In genomic region chr12:46507766-46508165, GRCh38 we compare ENCODE assay signal across 33 cellular contexts.
A peak's percentile ranks its signal among the peaks of the same experiment; 100 is the strongest.
DNase-seq lines count a peak whose midpoint lies in the region; ATAC-seq, FAIRE-seq and TF ChIP-seq lines count a peak whose summit lies in the region.
"Had no signal": no experiment of that assay in that cellular context is flagged by ENCODE, and none has a peak within 500 bp of the region (broad histone marks: within the 10 kb centered on the region; RNA-seq: fewer than 3 reads in every experiment).

No MANE protein-coding gene starts in this region.

- no peaks in the 10 kb centered on the region for H3K4me1 ChIP-seq in colonic mucosa
- H3K4me1 ChIP-seq: body of pancreas, testis had no signal

- H3K36me3 Mint-ChIP-seq in activated T-cell treated with anti-CD3 and anti-CD28 coated beads, Interleukin-2, amount 50 U/mL, for 72 hours (ENCODE audit: insufficient read depth in 2 of 2), result peaks cover 30 to 49% of the 10 kb centered on the region in 2 donors
- H3K36me3 Mint-ChIP-seq in nephron progenitor cell (ENCODE audit: low read depth), result peaks cover 20% of the 10 kb centered on the region

- H3K4me1 Mint-ChIP-seq in activated T-cell treated with anti-CD3 and anti-CD28 coated beads, Interleukin-2, amount 50 U/mL, for 72 hours (ENCODE audit: low read depth), result peaks cover 17% of the 10 kb centered on the region
- H3K4me1 Mint-ChIP-seq in nephron progenitor cell, result no peaks in the 10 kb centered on the region
- H3K4me1 Mint-ChIP-seq: CD14-positive monocyte, GM23338, memory B cell had no signal

- H3K9me3 ChIP-seq in colonic mucosa, result no peaks in the 10 kb centered on the region
- H3K9me3 ChIP-seq: ovary, testis had no signal

- no peak for TF ChIP-seq CTCF in bronchial epithelial cell (IDR thresholded peaks at IDR 0.05; ENCODE audit: insufficient read depth, low read length, severe bottlenecking)
- no peak for TF ChIP-seq CTCF in nephron progenitor cell (IDR thresholded peaks at IDR 0.05)
- no peak for TF ChIP-seq CTCF in colonic mucosa (IDR thresholded peaks at IDR 0.05)

- no peaks in the 10 kb centered on the region for H3K27me3 ChIP-seq in bronchial epithelial cell (ENCODE audit: control insufficient read depth, insufficient read depth, low read length)
- H3K27me3 ChIP-seq in colonic mucosa, result no peaks in the 10 kb centered on the region
- H3K27me3 ChIP-seq: body of pancreas, dorsolateral prefrontal cortex, MG63, ovary, testis had no signal

- H3K27ac Mint-ChIP-seq in activated T-cell treated with anti-CD3 and anti-CD28 coated beads, Interleukin-2, amount 50 U/mL, for 72 hours, result peak overlapping the region; percentile 54
- H3K27ac Mint-ChIP-seq in nephron progenitor cell, result no peak overlapping the region
- H3K27ac Mint-ChIP-seq: CD14-positive monocyte; GM23338; memory B cell; stimulated activated naive B cell treated with anti-CD40 and anti-IgM and Interleukin-4, amounts not matched to agents 10 μg/mL and 1 μg/mL and 100 μg/mL, for 72 hours; T-helper 2 cell treated with Interferon-gamma antibody and Interleukin-4, amounts not matched to agents 5 μg/mL and 100 μg/mL, for 36 hours had no signal

- no peaks in the 10 kb centered on the region for H3K27me3 Mint-ChIP-seq in activated T-cell treated with anti-CD3 and anti-CD28 coated beads, Interleukin-2, amount 50 U/mL, for 72 hours (ENCODE audit: low read depth)
- no peaks in the 10 kb centered on the region for H3K27me3 Mint-ChIP-seq in nephron progenitor cell (ENCODE audit: low read depth, poor library complexity)
- H3K27me3 Mint-ChIP-seq: memory B cell; stimulated activated naive B cell treated with anti-CD40 and anti-IgM and Interleukin-4, amounts not matched to agents 10 μg/mL and 1 μg/mL and 100 μg/mL, for 72 hours had no signal

- H3K27ac ChIP-seq in colonic mucosa, result no peak overlapping the region
- H3K27ac ChIP-seq: body of pancreas, dorsolateral prefrontal cortex, ovary, testis had no signal

- H3K36me3 ChIP-seq in bronchial epithelial cell (ENCODE audit: control insufficient read depth, insufficient read depth, low read length) (peaks cover 3% of the 10 kb centered on the region), colonic mucosa (no peaks in the 10 kb centered on the region)
- H3K36me3 ChIP-seq: MG63, ovary had no signal

- H3K4me3 ChIP-seq in bronchial epithelial cell (ENCODE audit: low read depth, low read length), result no peak overlapping the region
- no peak overlapping the region for H3K4me3 ChIP-seq in colonic mucosa
- H3K4me3 ChIP-seq: body of pancreas, dorsolateral prefrontal cortex, GM23338, MG63, ovary, testis had no signal

- intact Hi-C loops in colonic mucosa (cut with DNase I), result no loop called here

- peaks cover 19 to 37% of the 10 kb centered on the region in 2 donors for H3K9me3 Mint-ChIP-seq in activated T-cell treated with anti-CD3 and anti-CD28 coated beads, Interleukin-2, amount 50 U/mL, for 72 hours
- H3K9me3 Mint-ChIP-seq in nephron progenitor cell, result peaks cover 67% of the 10 kb centered on the region

- DNase-seq in activated T-cell treated with anti-CD3 and anti-CD28 coated beads, Interleukin-2, amount 50 U/mL, for 72 hours, result no peak
- DNase-seq in activated T-cell treated with anti-CD3 and anti-CD28 coated beads for 4 hours, result no peak
- peak; percentile 40 for DNase-seq in NCI-H226
- peak; percentile 89 for DNase-seq in bronchial epithelial cell (ENCODE audit: low read depth)
- DNase-seq in kidney tubule cell (ENCODE audit: low spot score), result peak; percentile 76
- DNase-seq in nephron progenitor cell, result no peak
- no peak for DNase-seq in colonic mucosa
- DNase-seq in NCI-H82 (lab: John Stamatoyannopoulos, UW), result no peak
- DNase-seq: activated CD8-positive, alpha-beta memory T cell treated with anti-CD3 and anti-CD28 coated beads for 24 hours; activated gamma-delta T cell; activated T-cell treated with anti-CD3 and anti-CD28 coated beads, Interleukin-2, amount 50 U/mL, for 1 hour; body of pancreas; Caco-2; cerebellar nuclear complex; dorsolateral prefrontal cortex; hippocampal formation; KBM-7; MG63; NCI-H1105; NCI-H187 treated with DMSO at 0.1 percent for 48 hours; NCI-H524; NK-92 treated with Interleukin-12 subunit alpha and Interleukin-12 subunit beta, amount 100 ng/mL, for 24 hours; ovary; retina; SIG-M5; stimulated activated naive B cell treated with anti-CD40 and anti-IgM and Interleukin-4, amounts not matched to agents 10 μg/mL and 1 μg/mL and 100 μg/mL, for 72 hours; testis had no signal

- no peak overlapping the region for H3K9ac ChIP-seq in colonic mucosa (ENCODE audit: low read depth in 2 of 2, low read length in 2 of 2)

- peak; percentile 79 to 90 for ATAC-seq in activated T-cell treated with anti-CD3 and anti-CD28 coated beads, Interleukin-2, amount 50 U/mL, for 72 hours (replicated peaks in 1 of 2)
- ATAC-seq: body of pancreas; GM23338; stimulated activated naive B cell treated with anti-CD40 and anti-IgM and Interleukin-4, amounts not matched to agents 10 μg/mL and 1 μg/mL and 100 μg/mL, for 72 hours had no signal

- no peak for FAIRE-seq in bronchial epithelial cell (lab: Jason Lieb, UNC)
- FAIRE-seq: endometrium, HTR-8/SVneo had no signal

- H3K4me3 Mint-ChIP-seq in activated T-cell treated with anti-CD3 and anti-CD28 coated beads, Interleukin-2, amount 50 U/mL, for 72 hours, result peak overlapping the region; percentile 28 to 35
- H3K4me3 Mint-ChIP-seq in nephron progenitor cell, result no peak overlapping the region
- H3K4me3 Mint-ChIP-seq: CD14-positive monocyte; GM23338; memory B cell; stimulated activated naive B cell treated with anti-CD40 and anti-IgM and Interleukin-4, amounts not matched to agents 10 μg/mL and 1 μg/mL and 100 μg/mL, for 72 hours; T-helper 2 cell treated with Interferon-gamma antibody and Interleukin-4, amounts not matched to agents 5 μg/mL and 100 μg/mL, for 36 hours had no signal

Comparison
In these comparisons a context has a peak if more than half of its experiments do, and no peak if none do; other contexts are left out.
1. DNase-seq: peak in NCI-H226 (single experiment), bronchial epithelial cell (single experiment) and kidney tubule cell (single experiment); none in activated T-cell treated with anti-CD3 and anti-CD28 coated beads, Interleukin-2, amount 50 U/mL, for 72 hours (0 of 2), activated T-cell treated with anti-CD3 and anti-CD28 coated beads for 4 hours (single experiment), nephron progenitor cell (single experiment), colonic mucosa (single experiment) and NCI-H82 (single experiment).